In the genomic region with DNA sequence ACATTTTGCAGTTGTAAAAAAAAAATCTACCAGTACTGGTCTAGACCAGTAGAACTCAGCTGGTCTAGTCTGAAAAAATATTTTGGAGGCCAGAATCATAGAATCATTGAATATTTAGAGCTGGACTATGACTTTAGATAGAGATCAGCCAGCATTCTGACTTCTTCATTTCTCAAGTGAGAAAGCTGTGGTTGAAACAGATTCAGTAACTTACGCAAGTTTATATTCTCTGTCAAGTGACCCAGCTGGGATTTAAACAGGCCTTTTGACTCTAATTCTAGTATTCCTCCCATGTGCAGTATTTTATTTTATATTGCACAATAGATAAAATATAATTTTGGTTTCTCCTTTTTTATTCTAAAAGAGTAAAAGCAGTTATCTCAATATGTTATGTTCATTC, we compare ENCODE assay signal across 13 cellular contexts. TPM values are rescaled to one million over a fixed set of nuclear protein-coding genes. Genes with fewer than 3 reads are reported as not detected.
DNase-seq lines count a peak whose midpoint lies in the region; ATAC-seq and TF ChIP-seq lines count a peak whose summit lies in the region.
"Had no signal": no experiment of that assay in that cellular context is flagged by ENCODE, and none has a peak within 500 bp of the region (broad histone marks: within the 10 kb centered on the region; RNA-seq: fewer than 3 reads in every experiment).

No MANE protein-coding gene starts in this region.

- peak overlapping the region in 6 of 10 donors; percentile 1 to 97 (median 11) for H3K27ac ChIP-seq in heart right ventricle
- H3K27ac ChIP-seq in right cardiac atrium (ENCODE audit: low read length) = no peak overlapping the region
- peak overlapping the region; percentile 67 for H3K27ac ChIP-seq in OCI-LY3 (ENCODE audit: low read length)
- peak overlapping the region; percentile 98 for H3K27ac ChIP-seq in left ventricle myocardium inferior (replicated peaks)
- H3K27ac ChIP-seq in tibial nerve = peak overlapping the region in 2 of 4 donors; percentile 62 to 75
- H3K27ac ChIP-seq: C4-2B had no signal

- WGBS in heart right ventricle, 2 donors = 78 to 81% methylated on average over 1 of the region's 1 CpG
- 69% methylated on average over 1 of the region's 1 CpG for WGBS in right cardiac atrium
- 76 to 90% methylated on average over 1 of the region's 1 CpG for WGBS in tibial nerve, 2 donors

- H3K36me3 ChIP-seq in heart right ventricle (peaks cover 0 to 35% (median 0%) of the 10 kb centered on the region in 9 donors), OCI-LY3 (replicated peaks; ENCODE audit: low read depth, low read length) (peaks cover 44% of the 10 kb centered on the region), left ventricle myocardium inferior (peaks cover 19% of the 10 kb centered on the region), tibial nerve (peaks cover 0 to 13% (median 4%) of the 10 kb centered on the region in 3 donors)

- TF ChIP-seq CTCF in heart right ventricle (IDR thresholded peaks at IDR 0.05) (no peak), OCI-LY3 (IDR thresholded peaks at IDR 0.05; ENCODE audit: low read depth, low read length) (no peak), left ventricle myocardium inferior (IDR thresholded peaks at IDR 0.05; ENCODE audit: borderline replicate concordance) (no peak), tibial nerve (IDR thresholded peaks at IDR 0.05) (no peak)

- intact Hi-C loops in heart right ventricle (cut with DNase I) = loop anchor here in 4 of 10 donors (5.0 to 10.0 kb wide), 3 partner anchors 43 to 192 kb away; no protein-coding TSS in a partner anchor
- intact Hi-C loops in right cardiac atrium (cut with DNase I) = no loop called here
- intact Hi-C loops in left ventricle myocardium inferior (cut with micrococcal nuclease) = loop anchor here (10.0 kb wide), 1 partner anchor 50 kb away; no protein-coding TSS in a partner anchor

- H3K4me1 ChIP-seq in heart right ventricle = peaks cover 10 to 87% (median 84%) of the 10 kb centered on the region in 9 donors
- peaks cover 13% of the 10 kb centered on the region for H3K4me1 ChIP-seq in right cardiac atrium (ENCODE audit: control insufficient read depth, insufficient read depth, low read length)
- H3K4me1 ChIP-seq in OCI-LY3 (ENCODE audit: low read length) = peaks cover 53% of the 10 kb centered on the region
- peaks cover 90% of the 10 kb centered on the region for H3K4me1 ChIP-seq in left ventricle myocardium inferior
- H3K4me1 ChIP-seq in tibial nerve = peaks cover 0 to 86% (median 58%) of the 10 kb centered on the region in 4 donors

- peaks cover 98% of the 10 kb centered on the region for H3K79me2 ChIP-seq in OCI-LY3 (ENCODE audit: low read length)

- TF ChIP-seq POLR2A in tibial nerve (IDR thresholded peaks at IDR 0.05) = no peak

- H3K4me3 ChIP-seq in heart right ventricle = no peak overlapping the region
- H3K4me3 ChIP-seq in right cardiac atrium (ENCODE audit: low read length) = no peak overlapping the region
- peak overlapping the region; percentile 3; the same call in 1 of the 2 replicates for H3K4me3 ChIP-seq in OCI-LY3 (ENCODE audit: low read length)
- H3K4me3 ChIP-seq in left ventricle myocardium inferior = no peak overlapping the region
- H3K4me3 ChIP-seq in tibial nerve = no peak overlapping the region

- peak overlapping the region; percentile 34 for H3K4me2 ChIP-seq in OCI-LY3 (ENCODE audit: low read length)

- H3K9me3 ChIP-seq in heart right ventricle (no peaks in the 10 kb centered on the region), right cardiac atrium (ENCODE audit: control insufficient read depth, low read length) (no peaks in the 10 kb centered on the region), OCI-LY3 (ENCODE audit: insufficient read depth, low read length) (no peaks in the 10 kb centered on the region), left ventricle myocardium inferior (replicated peaks) (no peaks in the 10 kb centered on the region), tibial nerve (no peaks in the 10 kb centered on the region)

- no peak overlapping the region for H3K9ac ChIP-seq in OCI-LY3 (ENCODE audit: low read length)

- ATAC-seq in heart right ventricle = no peak
- ATAC-seq in right cardiac atrium = no peak
- ATAC-seq in HG03457 (IDR thresholded peaks at IDR 0.05; ENCODE audit: unreplicated experiment) = no peak
- ATAC-seq in HG03565 (IDR thresholded peaks at IDR 0.05; ENCODE audit: unreplicated experiment) = no peak

- DNase-seq in heart right ventricle (no peak), right cardiac atrium (no peak), left ventricle myocardium inferior (no peak), NCI-H524 treated with DMSO at 0.1 percent for 48 hours (lab: John Stamatoyannopoulos, UW) (no peak), tibial nerve (ENCODE audit: low spot score in 2 of 2) (no peak)
- DNase-seq: cerebellar nuclear complex, glutamatergic neuron, mammary epithelial cell, NCI-H526 had no signal

- no peak overlapping the region for H2AFZ ChIP-seq in OCI-LY3 (ENCODE audit: low read depth, low read length)

- no peaks in the 10 kb centered on the region for H3K27me3 ChIP-seq in heart right ventricle
- no peaks in the 10 kb centered on the region for H3K27me3 ChIP-seq in right cardiac atrium (ENCODE audit: control insufficient read depth, insufficient read depth)
- no peaks in the 10 kb centered on the region for H3K27me3 ChIP-seq in OCI-LY3 (ENCODE audit: low read depth, low read length)
- H3K27me3 ChIP-seq in left ventricle myocardium inferior (ENCODE audit: low read depth) = no peaks in the 10 kb centered on the region
- no peaks in the 10 kb centered on the region for H3K27me3 ChIP-seq in tibial nerve

- peaks cover 88% of the 10 kb centered on the region for H4K20me1 ChIP-seq in OCI-LY3 (ENCODE audit: insufficient read depth, low read length)

- TF ChIP-seq EP300 in tibial nerve (IDR thresholded peaks at IDR 0.05) = peak in 1 of 2 donors; percentile 32

RNA-seq across cellular contexts. Expression of a gene that starts 4.9 kb away (rescaled TPM):
- 10 to 100 TPM; 31.6 to 51.4 (median 37.3) TPM for total RNA-seq in heart right ventricle
- 10 to 100 TPM in 1 of 2 donors, 1 to 10 TPM in 1; 8.3 to 35.1 TPM for polyA plus RNA-seq in heart right ventricle
- 10 to 100 TPM; 35.1 to 41.2 (median 38.3) TPM for total RNA-seq in right cardiac atrium
- polyA plus RNA-seq in right cardiac atrium = 17.6 TPM
- total RNA-seq in left ventricle myocardium inferior = 34.3 TPM
- 10 to 100 TPM; 47.7 to 74.5 (median 59.6) TPM for total RNA-seq in tibial nerve
